Comparison of ENCODE assay signal across 8 cellular contexts in the genomic region with DNA sequence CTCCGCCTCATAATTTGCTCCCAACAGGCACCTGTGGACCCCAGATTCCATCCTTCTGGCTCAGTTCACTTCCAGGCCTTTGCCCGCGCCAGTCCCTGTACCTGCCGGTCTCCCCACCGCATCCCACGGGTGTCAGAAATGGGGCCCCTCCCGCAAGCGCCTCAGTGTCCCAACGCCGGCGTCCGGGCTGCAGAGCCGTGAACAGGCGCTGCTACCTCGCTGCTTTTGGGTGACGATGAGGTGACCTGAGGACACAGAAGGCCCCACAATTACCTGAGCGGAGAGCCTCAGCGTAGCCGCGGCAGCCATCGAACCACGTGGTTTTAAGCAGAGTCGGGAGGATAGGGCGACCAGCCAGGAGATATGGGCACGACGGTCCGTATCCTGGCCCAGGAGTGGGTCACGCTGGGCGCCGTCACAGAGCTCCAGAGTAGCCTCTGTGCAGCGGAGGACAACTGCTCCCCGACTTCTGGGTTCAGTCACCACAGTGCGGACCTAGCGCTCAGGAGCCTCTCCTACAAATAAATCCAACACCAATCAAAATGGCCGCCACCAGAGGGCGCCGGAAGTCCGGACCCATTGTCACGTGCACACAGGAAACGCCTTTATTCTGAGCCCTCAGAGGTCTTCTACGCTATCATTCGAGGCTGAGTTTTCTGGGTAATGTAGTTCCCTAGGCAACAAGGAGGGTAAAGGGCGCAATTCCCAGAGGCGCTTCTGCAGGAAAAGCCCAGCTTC. TPM values are rescaled to one million over a fixed set of nuclear protein-coding genes. Genes with fewer than 3 reads are reported as not detected.
DNase-seq lines count a peak whose midpoint lies in the region; ATAC-seq lines count a peak whose summit lies in the region.

TSS of gene ZNF814 (minus strand) at position 544 of the 738 bp plus-strand sequence. CDS start at position 309, 235 bp downstream.

- ATAC-seq in HG02970 (IDR thresholded peaks at IDR 0.05; ENCODE audit: low FRiP score, unreplicated experiment): peak; percentile 79

- DNase-seq in GM04504 (ENCODE audit: low read depth): peak; percentile 45
- DNase-seq in SK-N-MC (ENCODE audit: low read depth, low spot score): peak; percentile 71
- DNase-seq in activated naive CD4-positive, alpha-beta T cell treated with anti-CD3 and anti-CD28 coated beads, Interleukin-2, amount 50 U/mL, for 16 hours: peak; percentile 86
- peak; percentile 74 for DNase-seq in glomerular endothelial cell (ENCODE audit: extremely low read depth, low read depth, low spot score)
- DNase-seq in nucleus accumbens (lab: John Stamatoyannopoulos, UW): peak; percentile 9 to 94 (median 78)
- DNase-seq in substantia nigra (lab: John Stamatoyannopoulos, UW): peak; percentile 2 to 87 (median 62)
- DNase-seq in 8988T: no peak

- H3K27ac ChIP-seq in SK-N-MC (no peak within 1 kb of the TSS), substantia nigra (ENCODE audit: low read depth, low read length, poor library complexity, severe bottlenecking) (no peak within 1 kb of the TSS)

- H3K36me3 ChIP-seq in SK-N-MC (ENCODE audit: insufficient read depth, low read length): peaks cover 38% of the 10 kb centered on the region

- peak within 1 kb of the TSS; percentile 61 for H3K9ac ChIP-seq in SK-N-MC (ENCODE audit: insufficient read length)

- H3K4me3 ChIP-seq in SK-N-MC: peak within 1 kb of the TSS; percentile 76

- no peaks in the 10 kb centered on the region; the same call in 1 of the 2 replicates for H3K9me3 ChIP-seq in SK-N-MC (ENCODE audit: low read depth, low read length)

RNA-seq across cellular contexts. Expression of gene ZNF814, which starts in this region (rescaled TPM):
- 3.9 and 11.7 TPM in 2 replicates for total RNA-seq in glomerular endothelial cell
